ENCODE assay signal across 8 cellular contexts in genomic region chr14:65287264-65288131, GRCh38.
DNase-seq lines count a peak whose midpoint lies in the region; ATAC-seq and TF ChIP-seq lines count a peak whose summit lies in the region.

No MANE protein-coding gene starts in this region.

- H4K20me1 ChIP-seq in SU-DHL-6 (ENCODE audit: low read depth, low read length) = no peaks in the 10 kb centered on the region

- H3K4me3 ChIP-seq in SU-DHL-6 (ENCODE audit: insufficient read depth, low read length, poor library complexity, severe bottlenecking) (no peak overlapping the region), coronary artery (no peak overlapping the region), uterus (no peak overlapping the region)

- TF ChIP-seq POLR2A in GM18505 (IDR thresholded peaks at IDR 0.05; ENCODE audit: borderline replicate concordance, extremely low read depth, insufficient read depth, insufficient read length) = peak; percentile 55
- TF ChIP-seq POLR2A in uterus (IDR thresholded peaks at IDR 0.05) = no peak

- peak overlapping the region; percentile 33; the same call in 1 of the 2 replicates for H3K9ac ChIP-seq in SU-DHL-6 (ENCODE audit: low read length)

- no peaks in the 10 kb centered on the region for H3K79me2 ChIP-seq in SU-DHL-6 (ENCODE audit: insufficient read depth, low read length)

- H3K27me3 ChIP-seq in SU-DHL-6 (ENCODE audit: low read length) (no peaks in the 10 kb centered on the region), uterus (no peaks in the 10 kb centered on the region)

- H3K9me3 ChIP-seq in SU-DHL-6 (ENCODE audit: insufficient read depth, low read length) (no peaks in the 10 kb centered on the region), uterus (no peaks in the 10 kb centered on the region)

- H3K4me2 ChIP-seq in SU-DHL-6 (ENCODE audit: low read depth, low read length, poor library complexity, severe bottlenecking) = peak overlapping the region; percentile 39

- H3K36me3 ChIP-seq in SU-DHL-6 (ENCODE audit: low read length) (no peaks in the 10 kb centered on the region), uterus (no peaks in the 10 kb centered on the region)

- H3K9me2 ChIP-seq in SU-DHL-6 (replicated peaks; ENCODE audit: insufficient read depth, low read length) = no peaks in the 10 kb centered on the region

- ATAC-seq in GM18505 (IDR thresholded peaks at IDR 0.05; ENCODE audit: unreplicated experiment) (peak; percentile 43), HG02642 (IDR thresholded peaks at IDR 0.05; ENCODE audit: poor library complexity, unreplicated experiment) (peak; percentile 82)

- H2AFZ ChIP-seq in SU-DHL-6 (ENCODE audit: low read depth, low read length, severe bottlenecking) = peak overlapping the region; percentile 60

- intact Hi-C loops in uterus (cut with DNase I; ENCODE audit: low total_unique reads) = no loop called here

- H3K27ac ChIP-seq in SU-DHL-6 (ENCODE audit: low read depth, low read length) (peak overlapping the region; percentile 50), coronary artery (no peak overlapping the region), uterus (no peak overlapping the region)

- TF ChIP-seq CTCF in SU-DHL-6 (IDR thresholded peaks at IDR 0.05; ENCODE audit: insufficient read depth, low read length, poor library complexity, severe bottlenecking) (no peak), coronary artery (IDR thresholded peaks at IDR 0.05) (no peak), uterus (IDR thresholded peaks at IDR 0.05) (no peak)

- peak; percentile 18 for DNase-seq in activated naive CD8-positive, alpha-beta T cell treated with anti-CD3 and anti-CD28 coated beads, Interleukin-2, amount 50 U/mL, for 16 hours (ENCODE audit: low read depth, low spot score)
- DNase-seq in stimulated activated CD8-positive, alpha-beta memory T cell treated with anti-CD3 and anti-CD28 coated beads, Interleukin-12 subunit alpha, Interleukin-12 subunit beta, amount 100 ng/mL, for 1 hour (ENCODE audit: low read depth) = peak; percentile 17
- DNase-seq in coronary artery (ENCODE audit: low spot score) (no peak), uterus (no peak), kidney tubule cell (ENCODE audit: low spot score) (no peak)

- no peaks in the 10 kb centered on the region for H3K4me1 ChIP-seq in uterus

- H3F3A ChIP-seq in SU-DHL-6 (ENCODE audit: insufficient read depth) = no peaks in the 10 kb centered on the region

Comparison
In these comparisons a context has a peak if more than half of its experiments do, and no peak if none do; other contexts are left out.
1. DNase-seq: peak in activated naive CD8-positive, alpha-beta T cell treated with anti-CD3 and anti-CD28 coated beads, Interleukin-2, amount 50 U/mL, for 16 hours (single experiment) and stimulated activated CD8-positive, alpha-beta memory T cell treated with anti-CD3 and anti-CD28 coated beads, Interleukin-12 subunit alpha, Interleukin-12 subunit beta, amount 100 ng/mL, for 1 hour (single experiment); none in coronary artery (single experiment), uterus (0 of 2) and kidney tubule cell (single experiment).